ENCODE assay signal across 15 cellular contexts in genomic region chr15:52318729-52319500, GRCh38. TPM values are rescaled to one million over a fixed set of nuclear protein-coding genes. Genes with fewer than 3 reads are reported as not detected.
DNase-seq lines count a peak whose midpoint lies in the region; ATAC-seq and TF ChIP-seq lines count a peak whose summit lies in the region.
"Had no signal": no experiment of that assay in that cellular context is flagged by ENCODE, and none has a peak within 500 bp of the region (broad histone marks: within the 10 kb centered on the region; RNA-seq: fewer than 3 reads in every experiment).

No MANE protein-coding gene starts in this region.

- no peaks in the 10 kb centered on the region for H3K27me3 Mint-ChIP-seq in Calu3 (ENCODE audit: unreplicated experiment)
- H3K27me3 Mint-ChIP-seq: activated naive CD8-positive, alpha-beta T cell treated with anti-CD3 and anti-CD28 coated beads, Interleukin-2, amount 10 ng/mL, durations not matched to agents 7 days and 5 days had no signal

- no peaks in the 10 kb centered on the region for H3K36me3 Mint-ChIP-seq in Calu3 (ENCODE audit: insufficient read depth, unreplicated experiment)

- BruUV-seq in Calu3 (replicated peaks; lab: Mats Ljungman, UMichigan): no TSS peak

- no peak for ATAC-seq in GM19324 (IDR thresholded peaks at IDR 0.05; ENCODE audit: low FRiP score, unreplicated experiment)
- ATAC-seq in GM19351 (IDR thresholded peaks at IDR 0.05; ENCODE audit: unreplicated experiment): no peak

- no peaks in the 10 kb centered on the region for H3K4me1 Mint-ChIP-seq in Calu3 (ENCODE audit: low read depth, unreplicated experiment)
- H3K4me1 Mint-ChIP-seq: activated naive CD8-positive, alpha-beta T cell treated with anti-CD3 and anti-CD28 coated beads, Interleukin-2, amount 10 ng/mL, durations not matched to agents 7 days and 5 days; CD14-positive monocyte had no signal

- no peak for TF ChIP-seq CTCF in Calu3 (IDR thresholded peaks at IDR 0.05; ENCODE audit: unreplicated experiment)

- no peak overlapping the region for H3K27ac Mint-ChIP-seq in Calu3 (ENCODE audit: unreplicated experiment)
- H3K27ac Mint-ChIP-seq: activated naive CD8-positive, alpha-beta T cell treated with anti-CD3 and anti-CD28 coated beads, Interleukin-2, amount 10 ng/mL, durations not matched to agents 7 days and 5 days had no signal

- CTCF ChIA-PET in Calu3 (lab: Charles Lee): interaction anchor here (1.1 kb wide), 1 partner anchor 31 kb away, joined by 4 read pairs; no protein-coding TSS in a partner anchor

- peaks cover 3% of the 10 kb centered on the region for H3K9me3 Mint-ChIP-seq in Calu3 (ENCODE audit: low read depth, unreplicated experiment)
- H3K9me3 Mint-ChIP-seq: activated naive CD8-positive, alpha-beta T cell treated with anti-CD3 and anti-CD28 coated beads, Interleukin-2, amount 10 ng/mL, durations not matched to agents 7 days and 5 days had no signal

- intact Hi-C loops in cardiac septum (cut with DNase I): no loop called here
- intact Hi-C loops in Calu3 (cut with micrococcal nuclease; ENCODE audit: unreplicated experiment): no loop called here

- no peak overlapping the region for H3K4me3 Mint-ChIP-seq in Calu3 (ENCODE audit: low read depth, unreplicated experiment)
- H3K4me3 Mint-ChIP-seq: activated naive CD8-positive, alpha-beta T cell treated with anti-CD3 and anti-CD28 coated beads, Interleukin-2, amount 10 ng/mL, durations not matched to agents 7 days and 5 days; CD14-positive monocyte had no signal

- DNase-seq in DMS79 (lab: John Stamatoyannopoulos, UW) (peak; percentile 15), DMS79 treated with DMSO at 0.1 percent for 48 hours (lab: John Stamatoyannopoulos, UW) (no peak), amniotic epithelial cell (ENCODE audit: low read depth) (peak; percentile 30), cardiac septum (ENCODE audit: low spot score) (peak; percentile 80), renal cortical epithelial cell (ENCODE audit: low read depth) (peak; percentile 68), Calu3 (no peak)
- DNase-seq: activated CD4-positive, alpha-beta T cell treated with anti-CD3 and anti-CD28 coated beads, Interleukin-2, amount 50 U/mL, for 1 hour; activated naive CD8-positive, alpha-beta T cell treated with anti-CD3 and anti-CD28 coated beads, Interleukin-2, amount 10 ng/mL, durations not matched to agents 7 days and 5 days; central memory CD4-positive, alpha-beta T cell; IMR-90; NCI-H2227 treated with DMSO at 0.1 percent for 48 hours; SK-N-SH had no signal

RNA-seq across cellular contexts. Expression of gene MYO5C, which starts 23.3 kb away (rescaled TPM):
- total RNA-seq in cardiac septum: 2.0 TPM
- total RNA-seq in renal cortical epithelial cell: 17.2 and 18.3 TPM in 2 replicates
- total RNA-seq in Calu3 (2022): 48.1 and 48.4 TPM in 2 replicates

Comparison
In these comparisons a context has a peak if more than half of its experiments do, and no peak if none do; other contexts are left out.
1. DNase-seq: peak in DMS79 (single experiment), amniotic epithelial cell (single experiment), cardiac septum (single experiment) and renal cortical epithelial cell (single experiment); none in DMS79 treated with DMSO at 0.1 percent for 48 hours (single experiment) and Calu3 (single experiment).